ENCODE assay signal across 1 cellular context in genomic region chr12:103929051-103929908, GRCh38.
TF ChIP-seq lines count a peak whose summit lies in the region.

No MANE protein-coding gene starts in this region.

TF ChIP-seq in HepG2, 621 proteins besides CTCF, POLR2A, EP300 and RAD21 (continued from another document and continues in another):
- TF ChIP-seq ZBTB40 (IDR thresholded peaks at IDR 0.05) (no peak), ZBTB40 (CRISPR knock-in tag; IDR thresholded peaks at IDR 0.05) (0 out of 2 replicates have a peak, but pooled peaks have one; percentile 13), SALL2 (CRISPR knock-in tag; IDR thresholded peaks at IDR 0.05) (peak; percentile 68), ZNF713 (CRISPR knock-in tag; IDR thresholded peaks at IDR 0.05) (no peak), ZMYM4 (CRISPR knock-in tag; IDR thresholded peaks at IDR 0.05) (no peak; the same call in 1 of the 2 replicates), ZBTB43 (CRISPR knock-in tag; conservative IDR thresholded peaks at IDR 0.05) (no peak), ZFP36L1 (CRISPR knock-in tag; IDR thresholded peaks at IDR 0.05) (no peak), ZNF367 (CRISPR knock-in tag; IDR thresholded peaks at IDR 0.05; ENCODE audit: borderline replicate concordance) (no peak), ATF2 (CRISPR knock-in tag; IDR thresholded peaks at IDR 0.05) (peak; percentile 13; the same call in 1 of the 2 replicates), ZBTB4 (CRISPR knock-in tag; IDR thresholded peaks at IDR 0.05; ENCODE audit: borderline replicate concordance) (no peak), ZNF616 (CRISPR knock-in tag; IDR thresholded peaks at IDR 0.05; ENCODE audit: low read depth) (0 out of 2 replicates have a peak, but pooled peaks have one; percentile 16), MIXL1 (CRISPR knock-in tag; IDR thresholded peaks at IDR 0.05) (no peak), ZNF143 (CRISPR knock-in tag; IDR thresholded peaks at IDR 0.05) (peak; percentile 91), ONECUT2 (CRISPR knock-in tag; IDR thresholded peaks at IDR 0.05) (no peak), SNAPC2 (CRISPR knock-in tag; IDR thresholded peaks at IDR 0.05) (no peak), PCBP1 (IDR thresholded peaks at IDR 0.05; ENCODE audit: borderline replicate concordance, low read depth, low read length) (no peak), KDM5A (IDR thresholded peaks at IDR 0.05; ENCODE audit: borderline replicate concordance, low read length) (peak; percentile 56; the same call in 1 of the 2 replicates), ZNF816 (CRISPR knock-in tag; IDR thresholded peaks at IDR 0.05; ENCODE audit: borderline replicate concordance) (peak; percentile 69; the same call in 1 of the 2 replicates), SKI (IDR thresholded peaks at IDR 0.05; ENCODE audit: partially characterized antibody) (no peak), CCAR2 (optimal IDR thresholded peaks at IDR 0.05; ENCODE audit: low read depth, low read length) (peak; percentile 80), ZNF20 (CRISPR knock-in tag; IDR thresholded peaks at IDR 0.05) (no peak), KDM1A (CRISPR knock-in tag; IDR thresholded peaks at IDR 0.05) (no peak), ZSCAN21 (CRISPR knock-in tag; IDR thresholded peaks at IDR 0.05; ENCODE audit: borderline replicate concordance) (peak; percentile 80; the same call in 1 of the 2 replicates), ZNF768 (CRISPR knock-in tag; IDR thresholded peaks at IDR 0.05) (peak; percentile 43; the same call in 1 of the 2 replicates), ZNF543 (CRISPR knock-in tag; IDR thresholded peaks at IDR 0.05) (no peak; the same call in 1 of the 2 replicates), ZNF281 (CRISPR knock-in tag; IDR thresholded peaks at IDR 0.05; ENCODE audit: borderline replicate concordance) (peak; percentile 45; the same call in 1 of the 2 replicates), NPAS2 (CRISPR knock-in tag; IDR thresholded peaks at IDR 0.05; ENCODE audit: borderline replicate concordance) (no peak), SIN3B (IDR thresholded peaks at IDR 0.05; ENCODE audit: low read length) (no peak), ZNF407 (CRISPR knock-in tag; IDR thresholded peaks at IDR 0.05; ENCODE audit: not compliant biosample characterization) (peak; percentile 79)
